Comparison of ENCODE assay signal across 14 cellular contexts in the genomic region with DNA sequence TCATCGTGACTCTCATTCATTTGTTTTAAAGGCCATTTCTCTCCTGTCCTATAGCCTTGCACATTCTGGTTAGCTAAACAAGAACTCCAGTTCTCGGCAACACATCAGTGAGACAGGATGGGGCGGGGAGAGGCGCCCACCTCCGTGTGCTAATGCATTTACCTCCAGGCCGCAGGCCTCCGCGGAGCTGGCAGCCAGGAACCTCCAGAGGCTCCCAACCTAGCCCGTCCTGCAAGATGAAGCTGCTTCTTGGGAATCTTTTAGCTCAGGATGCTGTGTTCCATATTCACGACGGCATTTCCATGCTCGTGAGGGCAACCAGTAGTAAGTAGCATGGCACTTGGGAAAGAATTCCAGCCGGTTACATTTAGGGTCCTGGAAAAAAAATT. TPM values are rescaled to one million over a fixed set of nuclear protein-coding genes. Genes with fewer than 3 reads are reported as not detected.
A peak's percentile ranks its signal among the peaks of the same experiment; 100 is the strongest.
DNase-seq lines count a peak whose midpoint lies in the region; ATAC-seq and TF ChIP-seq lines count a peak whose summit lies in the region.
"Had no signal": no experiment of that assay in that cellular context is flagged by ENCODE, and none has a peak within 500 bp of the region (broad histone marks: within the 10 kb centered on the region; RNA-seq: fewer than 3 reads in every experiment).

No MANE protein-coding gene starts in this region.

- H3K4me3 Mint-ChIP-seq in endodermal cell (no peak overlapping the region), neural crest cell (peak overlapping the region; percentile 76)

- ATAC-seq in aorta (ENCODE audit: low FRiP score) (no peak), HG02885 (IDR thresholded peaks at IDR 0.05; ENCODE audit: poor library complexity, unreplicated experiment) (no peak), GM21360 (IDR thresholded peaks at IDR 0.05; ENCODE audit: unreplicated experiment) (no peak), HG02981 (IDR thresholded peaks at IDR 0.05; ENCODE audit: unreplicated experiment) (no peak)
- ATAC-seq: Right ventricle myocardium inferior had no signal

- peak overlapping the region; percentile 44 for H3K27ac ChIP-seq in endodermal cell (ENCODE audit: low read depth, low read length)
- no peak overlapping the region for H3K27ac ChIP-seq in aorta (ENCODE audit: low read depth in 1 of 2, low read length in 2 of 2)
- H3K27ac ChIP-seq: GM23248, Peyer's patch had no signal

- DNase-seq in ELF-1 (ENCODE audit: low read depth, low spot score) (peak; percentile 43), endodermal cell (no peak), neural crest cell (ENCODE audit: low read depth, low spot score) (no peak), aorta (peak; percentile 25 to 26)
- DNase-seq: ACHN, DMS 273 treated with DMSO at 0.1 percent for 48 hours, GM23248, NCI-H1105, NCI-H2081 had no signal

- TF ChIP-seq CTCF in endodermal cell (conservative IDR thresholded peaks at IDR 0.05) (no peak), neural crest cell (conservative IDR thresholded peaks at IDR 0.05) (no peak)

- H3K9me3 Mint-ChIP-seq in endodermal cell (peaks cover 10% of the 10 kb centered on the region), neural crest cell (no peaks in the 10 kb centered on the region)

- 87 to 90% methylated on average over 11 to 13 of the region's 13 CpGs for WGBS in endodermal cell (ENCODE audit: insufficient coverage in 1 of 2, insufficient read length in 1 of 2), 2 experiments
- 87 to 88% methylated on average over 13 of the region's 13 CpGs for whole genome bisulfite sequencing in aorta, 2 donors

- H3K4me1 Mint-ChIP-seq in endodermal cell (peaks cover under 1% of the 10 kb centered on the region), neural crest cell (peaks cover 50% of the 10 kb centered on the region)

- H3K4me3 ChIP-seq in endodermal cell (ENCODE audit: low read length) (no peak overlapping the region), aorta (ENCODE audit: low read length in 2 of 2) (no peak overlapping the region)
- H3K4me3 ChIP-seq: GM23248, Peyer's patch had no signal

- H3K9me3 ChIP-seq in endodermal cell (ENCODE audit: control insufficient read depth, low read length) (peaks cover 3% of the 10 kb centered on the region), aorta (ENCODE audit: control insufficient read depth, low read length) (no peaks in the 10 kb centered on the region)
- H3K9me3 ChIP-seq: Peyer's patch had no signal

- H3K4me1 ChIP-seq in endodermal cell (ENCODE audit: control insufficient read depth, insufficient read depth, low read length) (no peaks in the 10 kb centered on the region), aorta (ENCODE audit: control insufficient read depth in 1 of 2, insufficient read depth in 2 of 2, low read length in 2 of 2) (no peaks in the 10 kb centered on the region)
- H3K4me1 ChIP-seq: Peyer's patch had no signal

- H3K27ac Mint-ChIP-seq in endodermal cell (no peak overlapping the region), neural crest cell (ENCODE audit: unreplicated experiment) (no peak overlapping the region)

- intact Hi-C loops in aorta (cut with DNase I): no loop called here

- H3K36me3 ChIP-seq in endodermal cell (ENCODE audit: control insufficient read depth, insufficient read depth, low read length): peaks cover 19% of the 10 kb centered on the region
- H3K36me3 ChIP-seq in aorta (ENCODE audit: control insufficient read depth in 1 of 2, insufficient read depth in 2 of 2, low read length in 1 of 2): no peaks in the 10 kb centered on the region
- H3K36me3 ChIP-seq: Peyer's patch had no signal

- H3K36me3 Mint-ChIP-seq in endodermal cell (ENCODE audit: low read depth): peaks cover 43% of the 10 kb centered on the region
- H3K36me3 Mint-ChIP-seq in neural crest cell (ENCODE audit: low read depth): peaks cover 41% of the 10 kb centered on the region

- H3K9ac ChIP-seq in endodermal cell (ENCODE audit: extremely low read depth, low read length, poor library complexity, severe bottlenecking): no peak overlapping the region
- H3K9ac ChIP-seq: GM23248 had no signal

- H3K27me3 ChIP-seq in endodermal cell (ENCODE audit: control insufficient read depth, insufficient read depth, low read length, poor library complexity, severe bottlenecking) (no peaks in the 10 kb centered on the region), aorta (ENCODE audit: control insufficient read depth in 1 of 2, insufficient read depth in 2 of 2, low read length in 1 of 2) (no peaks in the 10 kb centered on the region)
- H3K27me3 ChIP-seq: Peyer's patch had no signal

- H3K27me3 Mint-ChIP-seq in endodermal cell (ENCODE audit: insufficient read depth) (no peaks in the 10 kb centered on the region), neural crest cell (ENCODE audit: low read depth) (peaks cover 46% of the 10 kb centered on the region)

RNA-seq across cellular contexts. Expression of a gene that starts 47.9 kb away (rescaled TPM):
- total RNA-seq in endodermal cell (10 to 100 TPM; 37.7 to 67.1 TPM), neural crest cell (187 and 205 TPM in 2 replicates), aorta (10 to 100 TPM; 25.3 to 50.3 TPM)
- polyA plus RNA-seq in endodermal cell (2013, experiment 1 of 2): 64.3 TPM
- polyA plus RNA-seq in endodermal cell (2013, experiment 2 of 2): 48.1 TPM
- polyA plus RNA-seq in aorta: 10 to 100 TPM in 1 of 2 donors, 1 to 10 TPM in 1; 4.4 to 13.4 TPM

Comparison
In these comparisons a context has a peak if more than half of its experiments do, and no peak if none do; other contexts are left out.
1. DNase-seq: peak in ELF-1 (single experiment) and aorta (2 of 2); none in endodermal cell (single experiment) and neural crest cell (single experiment).